Comparison of ENCODE assay signal across 8 cellular contexts in the genomic region with DNA sequence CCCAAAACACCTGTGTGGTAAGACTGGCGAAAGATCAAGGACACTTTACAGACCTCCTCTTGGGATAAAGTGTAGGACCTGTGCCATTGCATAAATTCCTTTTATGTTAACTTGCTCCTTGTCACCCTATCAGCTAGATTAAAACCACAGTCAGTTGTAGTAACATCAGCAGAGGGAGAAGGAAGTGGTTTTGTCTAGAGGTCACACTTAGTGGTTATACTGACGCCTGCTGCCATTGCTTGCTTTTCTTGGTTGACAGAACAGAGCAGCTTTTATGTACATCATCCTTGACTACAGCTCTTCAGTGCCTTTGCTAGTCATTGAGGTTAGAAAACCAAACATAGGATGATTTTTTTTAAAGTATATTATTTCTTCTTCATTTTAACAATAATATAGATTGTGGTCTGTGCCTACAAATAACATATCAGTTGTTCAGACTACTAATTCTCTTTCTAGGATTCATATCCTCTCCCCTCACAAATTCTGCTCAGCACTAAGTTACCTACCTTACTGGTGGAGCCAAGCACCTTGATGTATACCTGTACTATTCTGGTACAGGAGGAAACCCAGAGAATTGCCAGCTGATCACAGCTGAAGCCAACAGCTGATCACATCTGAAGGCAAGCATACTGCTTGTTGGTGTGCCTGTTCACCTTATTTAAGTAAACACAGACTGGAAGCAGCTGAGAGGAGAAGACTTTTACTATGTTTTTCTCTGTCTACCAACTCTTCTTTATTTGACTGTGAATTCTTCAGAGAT.
DNase-seq lines count a peak whose midpoint lies in the region; ATAC-seq and TF ChIP-seq lines count a peak whose summit lies in the region.

No MANE protein-coding gene starts in this region.

- CTCF ChIA-PET in WTC11 (lab: Charles Lee), result interaction anchor here (1.3 to 3.4 kb wide), 4 partner anchors 13 to 58 kb away, joined by 6 to 24 read pairs (median 7); no protein-coding TSS in a partner anchor

- H3K9me3 Mint-ChIP-seq in WTC11, result no peaks in the 10 kb centered on the region
- H3K9me3 Mint-ChIP-seq in naive thymus-derived CD8-positive, alpha-beta T cell, result peaks cover 0 to 10% (median 2%) of the 10 kb centered on the region in 9 donors

- H3K4me1 Mint-ChIP-seq in WTC11, result peaks cover 54% of the 10 kb centered on the region
- H3K4me1 Mint-ChIP-seq in naive thymus-derived CD8-positive, alpha-beta T cell, result peaks cover 8 to 16% (median 13%) of the 10 kb centered on the region in 4 donors

- H3K27ac Mint-ChIP-seq in WTC11, result peak overlapping the region; percentile 88
- peak overlapping the region in 8 of 10 donors; percentile 30 to 88 (median 60) for H3K27ac Mint-ChIP-seq in naive thymus-derived CD8-positive, alpha-beta T cell

- no peak overlapping the region for H3K4me3 Mint-ChIP-seq in WTC11
- no peak overlapping the region for H3K4me3 Mint-ChIP-seq in naive thymus-derived CD8-positive, alpha-beta T cell

- peaks cover 5% of the 10 kb centered on the region; the same call in 1 of the 2 replicates for H3K36me3 Mint-ChIP-seq in WTC11
- H3K36me3 Mint-ChIP-seq in naive thymus-derived CD8-positive, alpha-beta T cell, result no peaks in the 10 kb centered on the region

- POLR2A ChIA-PET in WTC11 (lab: Charles Lee), result interaction anchor here (0.6 kb wide), 1 partner anchor 116 kb away, joined by 3 read pairs; no protein-coding TSS in a partner anchor
- POLR2A ChIA-PET in naive thymus-derived CD8-positive, alpha-beta T cell (lab: Charles Lee), result no interaction called here

- H3K27me3 Mint-ChIP-seq in WTC11 (ENCODE audit: low read depth), result no peaks in the 10 kb centered on the region
- H3K27me3 Mint-ChIP-seq in naive thymus-derived CD8-positive, alpha-beta T cell, result peaks cover 0 to 2% (median 0%) of the 10 kb centered on the region in 5 donors

- DNase-seq in CD1c-positive myeloid dendritic cell (ENCODE audit: extremely low spot score), result peak; percentile 10
- DNase-seq in WTC11 (ENCODE audit: low spot score), result no peak
- peak in 5 of 10 donors; percentile 12 to 66 (median 64) for DNase-seq in naive thymus-derived CD8-positive, alpha-beta T cell
- DNase-seq in ecto neural progenitor cell (ENCODE audit: low spot score), result no peak
- no peak for DNase-seq in AG08395 (ENCODE audit: low spot score)

- ATAC-seq in GM18909 (IDR thresholded peaks at IDR 0.05; ENCODE audit: poor library complexity, unreplicated experiment) (peak; percentile 89), HG03521 (IDR thresholded peaks at IDR 0.05; ENCODE audit: unreplicated experiment) (peak; percentile 81), WTC11 (no peak; the same call in 1 of the 2 replicates), HG03025 (IDR thresholded peaks at IDR 0.05; ENCODE audit: low FRiP score, unreplicated experiment) (no peak)
- ATAC-seq in naive thymus-derived CD8-positive, alpha-beta T cell, result peak; percentile 92

- no peak for TF ChIP-seq CTCF in WTC11 (IDR thresholded peaks at IDR 0.05)

TF ChIP-seq in WTC11, 78 proteins besides CTCF, POLR2A, EP300 and RAD21:
- no peak for TF ChIP-seq ZMAT4 (CRISPR knock-in tag; IDR thresholded peaks at IDR 0.05)
- TF ChIP-seq, protein P1, sequence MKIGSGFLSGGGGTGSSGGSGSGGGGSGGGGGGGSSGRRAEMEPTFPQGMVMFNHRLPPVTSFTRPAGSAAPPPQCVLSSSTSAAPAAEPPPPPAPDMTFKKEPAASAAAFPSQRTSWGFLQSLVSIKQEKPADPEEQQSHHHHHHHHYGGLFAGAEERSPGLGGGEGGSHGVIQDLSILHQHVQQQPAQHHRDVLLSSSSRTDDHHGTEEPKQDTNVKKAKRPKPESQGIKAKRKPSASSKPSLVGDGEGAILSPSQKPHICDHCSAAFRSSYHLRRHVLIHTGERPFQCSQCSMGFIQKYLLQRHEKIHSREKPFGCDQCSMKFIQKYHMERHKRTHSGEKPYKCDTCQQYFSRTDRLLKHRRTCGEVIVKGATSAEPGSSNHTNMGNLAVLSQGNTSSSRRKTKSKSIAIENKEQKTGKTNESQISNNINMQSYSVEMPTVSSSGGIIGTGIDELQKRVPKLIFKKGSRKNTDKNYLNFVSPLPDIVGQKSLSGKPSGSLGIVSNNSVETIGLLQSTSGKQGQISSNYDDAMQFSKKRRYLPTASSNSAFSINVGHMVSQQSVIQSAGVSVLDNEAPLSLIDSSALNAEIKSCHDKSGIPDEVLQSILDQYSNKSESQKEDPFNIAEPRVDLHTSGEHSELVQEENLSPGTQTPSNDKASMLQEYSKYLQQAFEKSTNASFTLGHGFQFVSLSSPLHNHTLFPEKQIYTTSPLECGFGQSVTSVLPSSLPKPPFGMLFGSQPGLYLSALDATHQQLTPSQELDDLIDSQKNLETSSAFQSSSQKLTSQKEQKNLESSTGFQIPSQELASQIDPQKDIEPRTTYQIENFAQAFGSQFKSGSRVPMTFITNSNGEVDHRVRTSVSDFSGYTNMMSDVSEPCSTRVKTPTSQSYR (CRISPR knock-in tag; IDR thresholded peaks at IDR 0.05), result no peak
- no peak for TF ChIP-seq NFE2L1 (CRISPR knock-in tag; IDR thresholded peaks at IDR 0.05)
- TF ChIP-seq TP53 (CRISPR knock-in tag; IDR thresholded peaks at IDR 0.05), result no peak
- TF ChIP-seq IRF1 (CRISPR knock-in tag; IDR thresholded peaks at IDR 0.05), result no peak
- no peak for TF ChIP-seq MYBL2 (CRISPR knock-in tag; IDR thresholded peaks at IDR 0.05)
- TF ChIP-seq NFYB (CRISPR knock-in tag; conservative IDR thresholded peaks at IDR 0.05; ENCODE audit: low read depth), result no peak
- TF ChIP-seq USF2 (CRISPR knock-in tag; IDR thresholded peaks at IDR 0.05), result no peak
- TF ChIP-seq RORB (CRISPR knock-in tag; IDR thresholded peaks at IDR 0.05), result no peak
- no peak for TF ChIP-seq NR3C1 (CRISPR knock-in tag; conservative IDR thresholded peaks at IDR 0.05; ENCODE audit: low read depth)
- TF ChIP-seq ZNF423 (CRISPR knock-in tag; IDR thresholded peaks at IDR 0.05), result no peak
- TF ChIP-seq CREM (CRISPR knock-in tag; IDR thresholded peaks at IDR 0.05), result no peak
- TF ChIP-seq SMAD4 (CRISPR knock-in tag; IDR thresholded peaks at IDR 0.05), result no peak
- TF ChIP-seq, protein P2, sequence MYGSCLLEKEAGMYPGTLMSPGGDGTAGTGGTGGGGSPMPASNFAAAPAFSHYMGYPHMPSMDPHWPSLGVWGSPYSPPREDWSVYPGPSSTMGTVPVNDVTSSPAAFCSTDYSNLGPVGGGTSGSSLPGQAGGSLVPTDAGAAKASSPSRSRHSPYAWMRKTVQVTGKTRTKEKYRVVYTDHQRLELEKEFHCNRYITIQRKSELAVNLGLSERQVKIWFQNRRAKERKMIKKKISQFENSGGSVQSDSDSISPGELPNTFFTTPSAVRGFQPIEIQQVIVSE (CRISPR knock-in tag; IDR thresholded peaks at IDR 0.05; ENCODE audit: borderline replicate concordance), result no peak
- TF ChIP-seq ZNF121 (CRISPR knock-in tag; IDR thresholded peaks at IDR 0.05), result no peak
- TF ChIP-seq, protein P3, sequence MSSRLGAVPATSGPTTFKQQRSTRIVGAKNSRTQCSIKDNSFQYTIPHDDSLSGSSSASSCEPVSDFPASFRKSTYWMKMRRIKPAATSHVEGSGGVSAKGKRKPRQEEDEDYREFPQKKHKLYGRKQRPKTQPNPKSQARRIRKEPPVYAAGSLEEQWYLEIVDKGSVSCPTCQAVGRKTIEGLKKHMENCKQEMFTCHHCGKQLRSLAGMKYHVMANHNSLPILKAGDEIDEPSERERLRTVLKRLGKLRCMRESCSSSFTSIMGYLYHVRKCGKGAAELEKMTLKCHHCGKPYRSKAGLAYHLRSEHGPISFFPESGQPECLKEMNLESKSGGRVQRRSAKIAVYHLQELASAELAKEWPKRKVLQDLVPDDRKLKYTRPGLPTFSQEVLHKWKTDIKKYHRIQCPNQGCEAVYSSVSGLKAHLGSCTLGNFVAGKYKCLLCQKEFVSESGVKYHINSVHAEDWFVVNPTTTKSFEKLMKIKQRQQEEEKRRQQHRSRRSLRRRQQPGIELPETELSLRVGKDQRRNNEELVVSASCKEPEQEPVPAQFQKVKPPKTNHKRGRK (CRISPR knock-in tag; IDR thresholded peaks at IDR 0.05; ENCODE audit: borderline replicate concordance), result no peak
- TF ChIP-seq ZNF232 (CRISPR knock-in tag; IDR thresholded peaks at IDR 0.05), result no peak
- no peak for TF ChIP-seq GTF2I (CRISPR knock-in tag; conservative IDR thresholded peaks at IDR 0.05)
- no peak for TF ChIP-seq CREB1 (CRISPR knock-in tag; IDR thresholded peaks at IDR 0.05)

Comparison
In these comparisons a context has a peak if more than half of its experiments do, and no peak if none do; other contexts are left out.
1. ATAC-seq: peak in GM18909 (single experiment), HG03521 (single experiment) and naive thymus-derived CD8-positive, alpha-beta T cell (2 of 2); none in WTC11 (single experiment) and HG03025 (single experiment).